10 cellular contexts compared by ENCODE assay signal in the genomic region with DNA sequence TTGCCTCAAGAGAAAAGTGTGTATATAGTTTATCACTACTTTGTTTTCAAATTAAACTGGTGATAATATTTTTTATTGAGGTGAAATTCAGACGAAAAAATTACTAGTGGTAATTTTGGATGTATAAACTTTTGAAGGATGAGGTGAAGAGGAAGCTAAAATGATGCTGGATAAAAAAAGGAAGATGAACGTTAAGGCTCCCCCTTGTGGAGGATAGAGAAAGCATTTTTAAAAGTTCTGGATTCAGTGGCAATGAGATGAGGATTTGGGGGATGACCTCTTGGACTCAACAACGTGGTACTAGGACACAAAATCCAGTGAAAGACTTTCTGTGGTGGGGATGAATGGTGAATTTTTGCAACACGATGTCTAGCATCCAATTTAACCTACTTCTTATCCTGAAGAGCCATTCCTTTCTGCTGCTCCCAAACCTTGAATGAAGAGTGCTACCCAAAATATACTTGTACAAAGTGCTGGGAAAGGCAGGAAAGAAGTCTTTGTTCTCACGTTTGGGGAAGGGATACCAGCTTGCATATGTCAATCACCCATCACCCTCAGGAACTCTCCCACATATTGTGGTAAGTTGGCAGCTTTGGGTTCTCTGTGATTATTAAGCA. TPM values are rescaled to one million over a fixed set of nuclear protein-coding genes. Genes with fewer than 3 reads are reported as not detected.
DNase-seq lines count a peak whose midpoint lies in the region; ATAC-seq, FAIRE-seq and TF ChIP-seq lines count a peak whose summit lies in the region.
"Had no signal": no experiment of that assay in that cellular context is flagged by ENCODE, and none has a peak within 500 bp of the region (broad histone marks: within the 10 kb centered on the region; RNA-seq: fewer than 3 reads in every experiment).

No MANE protein-coding gene starts in this region.

- no peak overlapping the region for H3K27ac Mint-ChIP-seq in activated naive CD8-positive, alpha-beta T cell treated with anti-CD3 and anti-CD28 coated beads, Interleukin-2, amount 50 U/mL, for 24 hours
- H3K27ac Mint-ChIP-seq: activated T-cell treated with anti-CD3 and anti-CD28 coated beads, Interleukin-2, amount 50 U/mL, for 24 hours had no signal

- no peaks in the 10 kb centered on the region for H4K20me1 ChIP-seq in Loucy (ENCODE audit: insufficient read depth, low read length, poor library complexity, severe bottlenecking)

- H3K4me3 Mint-ChIP-seq in activated naive CD8-positive, alpha-beta T cell treated with anti-CD3 and anti-CD28 coated beads, Interleukin-2, amount 50 U/mL, for 24 hours = no peak overlapping the region
- H3K4me3 Mint-ChIP-seq: activated T-cell treated with anti-CD3 and anti-CD28 coated beads, Interleukin-2, amount 50 U/mL, for 24 hours had no signal

- H3K27me3 ChIP-seq in Loucy (ENCODE audit: insufficient read depth, low read length, poor library complexity, severe bottlenecking) (no peaks in the 10 kb centered on the region), dorsolateral prefrontal cortex (peaks cover 0 to 47% (median 0%) of the 10 kb centered on the region in 45 donors), parathyroid adenoma (ENCODE audit: control insufficient read depth, insufficient read depth, low read length) (no peaks in the 10 kb centered on the region)

- DNase-seq in NCI-H1694 treated with DMSO at 0.1 percent for 48 hours (lab: John Stamatoyannopoulos, UW) = peak; percentile 1
- DNase-seq in NCI-H1694 (lab: John Stamatoyannopoulos, UW) = no peak
- no peak for DNase-seq in dorsolateral prefrontal cortex
- DNase-seq in RCC 7860 (ENCODE audit: low spot score) = no peak
- DNase-seq in activated naive CD8-positive, alpha-beta T cell treated with anti-CD3 and anti-CD28 coated beads, Interleukin-2, amount 50 U/mL, for 24 hours = no peak
- DNase-seq: activated T-cell treated with anti-CD3 and anti-CD28 coated beads, Interleukin-2, amount 50 U/mL, for 24 hours had no signal

- H3K36me3 Mint-ChIP-seq in activated naive CD8-positive, alpha-beta T cell treated with anti-CD3 and anti-CD28 coated beads, Interleukin-2, amount 50 U/mL, for 24 hours (ENCODE audit: low read depth) = no peaks in the 10 kb centered on the region

- TF ChIP-seq CTCF in Loucy (conservative IDR thresholded peaks at IDR 0.05; ENCODE audit: low read length) = peak; percentile 59
- peak in 31 of 56 donors; percentile 13 to 45 (median 27) for TF ChIP-seq CTCF in dorsolateral prefrontal cortex (IDR thresholded peaks at IDR 0.05 in 54 of 56, conservative IDR thresholded peaks at IDR 0.05 in 2 of 56; ENCODE audit: low read depth in 1 of 56, partially characterized antibody in 56 of 56)
- peak; percentile 51 for TF ChIP-seq CTCF in parathyroid adenoma (IDR thresholded peaks at IDR 0.05)

- no peaks in the 10 kb centered on the region for H3K4me1 Mint-ChIP-seq in activated naive CD8-positive, alpha-beta T cell treated with anti-CD3 and anti-CD28 coated beads, Interleukin-2, amount 50 U/mL, for 24 hours

- H3K79me2 ChIP-seq in Loucy (ENCODE audit: insufficient read depth, low read length) (no peaks in the 10 kb centered on the region), parathyroid adenoma (no peaks in the 10 kb centered on the region)

- no peaks in the 10 kb centered on the region for H3K27me3 Mint-ChIP-seq in activated naive CD8-positive, alpha-beta T cell treated with anti-CD3 and anti-CD28 coated beads, Interleukin-2, amount 50 U/mL, for 24 hours

- H3K4me1 ChIP-seq in Loucy (ENCODE audit: insufficient read depth, low read length, poor library complexity, severe bottlenecking) (no peaks in the 10 kb centered on the region), parathyroid adenoma (peaks cover 25% of the 10 kb centered on the region)

- H3K9ac ChIP-seq in Loucy (ENCODE audit: low read depth, low read length, poor library complexity, severe bottlenecking) = no peak overlapping the region
- H3K9ac ChIP-seq in parathyroid adenoma = no peak overlapping the region

- H2AFZ ChIP-seq in Loucy (ENCODE audit: low read length) (no peak overlapping the region), parathyroid adenoma (no peak overlapping the region)

- H3F3A ChIP-seq in Loucy (ENCODE audit: low read depth) = no peaks in the 10 kb centered on the region

- H3K9me3 ChIP-seq in Loucy (ENCODE audit: insufficient read depth, low read depth, low read length) (no peaks in the 10 kb centered on the region), parathyroid adenoma (ENCODE audit: control insufficient read depth, low read length) (no peaks in the 10 kb centered on the region)

- ATAC-seq in HG02763 (IDR thresholded peaks at IDR 0.05; ENCODE audit: unreplicated experiment) = no peak
- ATAC-seq in activated naive CD8-positive, alpha-beta T cell treated with anti-CD3 and anti-CD28 coated beads, Interleukin-2, amount 50 U/mL, for 24 hours = no peak
- ATAC-seq: Right ventricle myocardium inferior had no signal

- no peaks in the 10 kb centered on the region for H3K36me3 ChIP-seq in Loucy (ENCODE audit: insufficient read depth, low read length)
- no peaks in the 10 kb centered on the region for H3K36me3 ChIP-seq in parathyroid adenoma (ENCODE audit: control insufficient read depth, insufficient read depth, low read length)

- FAIRE-seq in RCC 7860 (lab: Jason Lieb, UNC) = no peak

- H3K27ac ChIP-seq in dorsolateral prefrontal cortex (no peak overlapping the region), parathyroid adenoma (no peak overlapping the region)

- no peak overlapping the region for H3K4me2 ChIP-seq in Loucy (ENCODE audit: low read depth, low read length, poor library complexity, severe bottlenecking)
- H3K4me2 ChIP-seq in parathyroid adenoma (ENCODE audit: low read length) = no peak overlapping the region

- H3K9me2 ChIP-seq in Loucy (replicated peaks; ENCODE audit: low read depth, low read length) = no peaks in the 10 kb centered on the region

- intact Hi-C loops in dorsolateral prefrontal cortex (cut with DNase I) = no loop called here

- H3K9me3 Mint-ChIP-seq in activated naive CD8-positive, alpha-beta T cell treated with anti-CD3 and anti-CD28 coated beads, Interleukin-2, amount 50 U/mL, for 24 hours = no peaks in the 10 kb centered on the region
- H3K9me3 Mint-ChIP-seq: activated T-cell treated with anti-CD3 and anti-CD28 coated beads, Interleukin-2, amount 50 U/mL, for 24 hours had no signal

- H3K4me3 ChIP-seq in Loucy (ENCODE audit: low read length, poor library complexity, severe bottlenecking) = no peak overlapping the region
- H3K4me3 ChIP-seq in dorsolateral prefrontal cortex = no peak overlapping the region
- H3K4me3 ChIP-seq in parathyroid adenoma (ENCODE audit: low read depth, low read length) = peak overlapping the region; percentile 6

RNA-seq across cellular contexts. Expression of gene SIGLEC5, which starts 7.3 kb away (rescaled TPM):
- 1 to 10 TPM in 15 of 120 experiments, under 1 TPM in 45, not detected in 60; 0.20 to 3.3 (median 0.68) TPM for total RNA-seq in dorsolateral prefrontal cortex
- total RNA-seq: Right ventricle myocardium inferior had no signal

RNA-seq across cellular contexts. Expression of gene SIGLEC14, which starts 9.2 kb away (rescaled TPM):
- total RNA-seq in dorsolateral prefrontal cortex = 10 to 100 TPM in 2 of 120 experiments, 1 to 10 TPM in 103, under 1 TPM in 11, not detected in 4; 0.33 to 13.4 (median 3.2) TPM

RNA-seq across cellular contexts. Expression of gene SPACA6, which starts 55.7 kb away (rescaled TPM):
- 10 to 100 TPM; 15.5 to 76.0 (median 27.1) TPM for total RNA-seq in dorsolateral prefrontal cortex
